9 cellular contexts compared by ENCODE assay signal in the genomic region with DNA sequence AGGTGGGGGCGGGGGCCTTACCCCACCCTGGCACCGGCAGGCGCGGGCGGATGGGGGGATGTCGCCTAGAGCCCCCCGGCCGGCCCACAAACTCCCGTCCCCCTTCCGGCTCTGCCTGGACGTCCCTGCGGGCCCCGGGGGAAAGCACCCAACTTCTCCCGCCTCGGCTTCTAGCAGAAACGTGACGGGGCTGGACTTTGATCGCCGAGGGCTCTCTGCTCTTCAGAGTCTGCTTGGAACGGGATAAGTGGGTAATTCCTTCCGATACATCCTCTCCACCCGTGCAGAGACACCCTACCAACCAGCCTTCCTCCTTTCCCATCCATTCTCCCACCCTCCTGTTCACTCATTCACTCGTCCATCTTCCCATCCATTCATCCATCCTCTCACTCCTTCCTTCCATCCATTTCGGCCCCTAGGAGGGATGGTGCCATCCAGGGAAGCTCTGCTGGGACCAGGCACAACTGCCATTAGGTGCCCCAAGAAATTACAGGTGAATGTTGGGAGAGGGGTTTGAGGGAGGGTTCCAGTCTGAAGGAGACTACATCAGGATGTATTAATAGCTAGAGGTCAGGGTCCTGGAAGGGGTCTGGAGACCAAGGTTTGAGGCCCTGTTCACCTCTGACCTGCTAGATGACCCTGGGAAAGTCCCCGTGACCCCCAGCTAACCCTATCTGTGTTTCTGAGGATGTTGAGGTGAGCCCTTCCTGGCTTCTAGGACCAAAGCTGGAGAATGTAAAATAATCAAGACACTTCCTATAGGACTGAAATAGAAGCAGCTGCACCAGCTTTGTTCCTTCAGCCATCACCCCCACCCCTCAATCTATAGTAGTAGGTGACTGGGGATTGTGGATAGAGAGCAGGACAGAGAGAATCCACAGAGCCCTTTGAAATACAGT. TPM values are rescaled to one million over a fixed set of nuclear protein-coding genes. Genes with fewer than 3 reads are reported as not detected.
DNase-seq lines count a peak whose midpoint lies in the region; ATAC-seq and TF ChIP-seq lines count a peak whose summit lies in the region.
"Had no signal": no experiment of that assay in that cellular context is flagged by ENCODE, and none has a peak within 500 bp of the region (broad histone marks: within the 10 kb centered on the region; RNA-seq: fewer than 3 reads in every experiment).

No MANE protein-coding gene starts in this region.

- 13% methylated on average over 25 of the region's 25 CpGs for WGBS in liver

- DNase-seq in NCI-H146 (lab: John Stamatoyannopoulos, UW): peak; percentile 50
- DNase-seq in NCI-H146 treated with DMSO at 0.1 percent for 48 hours (lab: John Stamatoyannopoulos, UW; ENCODE audit: unreplicated experiment): no peak
- no peak for DNase-seq in activated naive CD8-positive, alpha-beta T cell treated with anti-CD3 and anti-CD28 coated beads, Interleukin-2, amount 50 U/mL, for 24 hours
- DNase-seq in substantia nigra (lab: John Stamatoyannopoulos, UW): peak in 5 of 49 donors; percentile 50 to 72 (median 57)
- DNase-seq in activated CD4-positive, CD25-positive, alpha-beta regulatory T cell treated with anti-CD3 and anti-CD28 coated beads, Interleukin-2, amount 50 U/mL, for 72 hours: no peak
- DNase-seq in HPDE6-E6E7 (ENCODE audit: extremely low spot score): no peak
- DNase-seq in cerebellum (ENCODE audit: low spot score): no peak

- peak overlapping the region; percentile 70 for H3K4me3 Mint-ChIP-seq in activated naive CD8-positive, alpha-beta T cell treated with anti-CD3 and anti-CD28 coated beads, Interleukin-2, amount 50 U/mL, for 24 hours

- peaks cover 33% of the 10 kb centered on the region for H3K27me3 Mint-ChIP-seq in activated naive CD8-positive, alpha-beta T cell treated with anti-CD3 and anti-CD28 coated beads, Interleukin-2, amount 50 U/mL, for 24 hours

- H3K27ac Mint-ChIP-seq in activated naive CD8-positive, alpha-beta T cell treated with anti-CD3 and anti-CD28 coated beads, Interleukin-2, amount 50 U/mL, for 24 hours: no peak overlapping the region

- ATAC-seq in activated naive CD8-positive, alpha-beta T cell treated with anti-CD3 and anti-CD28 coated beads, Interleukin-2, amount 50 U/mL, for 24 hours: no peak

- peak overlapping the region in 1 of 3 donors; percentile 73 for H3K4me3 ChIP-seq in liver (ENCODE audit: low read depth in 1 of 3, low read length in 3 of 3)

- peaks cover 12% of the 10 kb centered on the region for H3K4me1 Mint-ChIP-seq in activated naive CD8-positive, alpha-beta T cell treated with anti-CD3 and anti-CD28 coated beads, Interleukin-2, amount 50 U/mL, for 24 hours

- H3K27ac ChIP-seq in liver (ENCODE audit: low read depth in 1 of 2, low read length in 2 of 2): no peak overlapping the region
- peak overlapping the region; percentile 78 for H3K27ac ChIP-seq in substantia nigra (ENCODE audit: low read depth, low read length, poor library complexity, severe bottlenecking)

- peaks cover 0 to 2% (median 0%) of the 10 kb centered on the region in 4 donors for H3K27me3 ChIP-seq in liver (ENCODE audit: control insufficient read depth in 4 of 4, insufficient read depth in 4 of 4, low read length in 3 of 4)

- H3K9ac ChIP-seq in liver (ENCODE audit: low read depth in 1 of 2, low read length in 2 of 2): no peak overlapping the region

- no peaks in the 10 kb centered on the region for H3K36me3 Mint-ChIP-seq in activated naive CD8-positive, alpha-beta T cell treated with anti-CD3 and anti-CD28 coated beads, Interleukin-2, amount 50 U/mL, for 24 hours (ENCODE audit: low read depth)

- H3K36me3 ChIP-seq in liver (ENCODE audit: control insufficient read depth in 4 of 4, insufficient read depth in 3 of 4, low read depth in 1 of 4, low read length in 3 of 4): no peaks in the 10 kb centered on the region

- no peak for TF ChIP-seq CTCF in liver (IDR thresholded peaks at IDR 0.05; ENCODE audit: low read depth, low read length, missing input control)

- no peak for TF ChIP-seq RAD21 in liver (IDR thresholded peaks at IDR 0.05)

- H3K9me3 Mint-ChIP-seq in activated naive CD8-positive, alpha-beta T cell treated with anti-CD3 and anti-CD28 coated beads, Interleukin-2, amount 50 U/mL, for 24 hours: no peaks in the 10 kb centered on the region

- H3K9me3 ChIP-seq in liver (ENCODE audit: control insufficient read depth in 4 of 4, low read length in 3 of 4): no peaks in the 10 kb centered on the region

- peaks cover 3 to 9% (median 6%) of the 10 kb centered on the region in 4 donors for H3K4me1 ChIP-seq in liver (ENCODE audit: control insufficient read depth in 4 of 4, insufficient read depth in 4 of 4, low read length in 3 of 4)

TF ChIP-seq in liver, 16 proteins besides CTCF, POLR2A, EP300 and RAD21:
- peak; percentile 21 to 23 for TF ChIP-seq HNF4A (conservative IDR thresholded peaks at IDR 0.05)
- TF ChIP-seq, protein P1, sequence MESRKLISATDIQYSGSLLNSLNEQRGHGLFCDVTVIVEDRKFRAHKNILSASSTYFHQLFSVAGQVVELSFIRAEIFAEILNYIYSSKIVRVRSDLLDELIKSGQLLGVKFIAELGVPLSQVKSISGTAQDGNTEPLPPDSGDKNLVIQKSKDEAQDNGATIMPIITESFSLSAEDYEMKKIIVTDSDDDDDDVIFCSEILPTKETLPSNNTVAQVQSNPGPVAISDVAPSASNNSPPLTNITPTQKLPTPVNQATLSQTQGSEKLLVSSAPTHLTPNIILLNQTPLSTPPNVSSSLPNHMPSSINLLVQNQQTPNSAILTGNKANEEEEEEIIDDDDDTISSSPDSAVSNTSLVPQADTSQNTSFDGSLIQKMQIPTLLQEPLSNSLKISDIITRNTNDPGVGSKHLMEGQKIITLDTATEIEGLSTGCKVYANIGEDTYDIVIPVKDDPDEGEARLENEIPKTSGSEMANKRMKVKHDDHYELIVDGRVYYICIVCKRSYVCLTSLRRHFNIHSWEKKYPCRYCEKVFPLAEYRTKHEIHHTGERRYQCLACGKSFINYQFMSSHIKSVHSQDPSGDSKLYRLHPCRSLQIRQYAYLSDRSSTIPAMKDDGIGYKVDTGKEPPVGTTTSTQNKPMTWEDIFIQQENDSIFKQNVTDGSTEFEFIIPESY (IDR thresholded peaks at IDR 0.05): no peak

RNA-seq across cellular contexts. Expression of a gene that starts 0.5 kb away (rescaled TPM):
- total RNA-seq in liver (under 1 TPM in 1 of 2 donors, not detected in 1; 0.08 TPM), cerebellum (2.5 TPM)
- under 1 TPM in 1 of 2 donors, not detected in 1; 0.06 TPM for polyA plus RNA-seq in liver

RNA-seq across cellular contexts. Expression of a gene that starts 0.6 kb away (rescaled TPM):
- total RNA-seq in liver (under 1 TPM; 0.42 to 0.61 TPM), cerebellum (6.1 TPM)
- polyA plus RNA-seq in liver: under 1 TPM in 1 of 2 donors, not detected in 1; 0.35 TPM

RNA-seq across cellular contexts. Expression of a gene that starts 25.5 kb away (rescaled TPM):
- total RNA-seq in liver: under 1 TPM; 0.25 to 0.51 TPM
- polyA plus RNA-seq in liver: under 1 TPM; 0.21 to 0.31 TPM
- total RNA-seq in cerebellum: 1.8 TPM
- total RNA-seq: A172 had no signal

RNA-seq across cellular contexts. Expression of a gene that starts 51.8 kb away (rescaled TPM):
- total RNA-seq in liver (under 1 TPM in 1 of 2 donors, not detected in 1; 0.19 TPM), cerebellum (1.1 TPM)
- under 1 TPM in 1 of 2 donors, not detected in 1; 0.08 TPM for polyA plus RNA-seq in liver
